In genomic region chr2:64327510-64328414, GRCh38 we compare ENCODE assay signal across 1 cellular context.
A peak's percentile ranks its signal among the peaks of the same experiment; 100 is the strongest.
TF ChIP-seq lines count a peak whose summit lies in the region.

No MANE protein-coding gene starts in this region.

TF ChIP-seq in GM12878, 131 proteins besides CTCF, POLR2A, EP300 and RAD21 (continued from another document):
- no peak for TF ChIP-seq SMAD5 (IDR thresholded peaks at IDR 0.05; ENCODE audit: low read depth)
- peak; percentile 78 for TF ChIP-seq SMARCA5 (IDR thresholded peaks at IDR 0.05)
- no peak for TF ChIP-seq CREB1 (IDR thresholded peaks at IDR 0.05; ENCODE audit: low read depth)
- TF ChIP-seq JUND (IDR thresholded peaks at IDR 0.05; ENCODE audit: low read depth, low read length): no peak
- no peak for TF ChIP-seq SUZ12 (IDR thresholded peaks at IDR 0.05; ENCODE audit: unreplicated experiment)
- TF ChIP-seq, protein P1, sequence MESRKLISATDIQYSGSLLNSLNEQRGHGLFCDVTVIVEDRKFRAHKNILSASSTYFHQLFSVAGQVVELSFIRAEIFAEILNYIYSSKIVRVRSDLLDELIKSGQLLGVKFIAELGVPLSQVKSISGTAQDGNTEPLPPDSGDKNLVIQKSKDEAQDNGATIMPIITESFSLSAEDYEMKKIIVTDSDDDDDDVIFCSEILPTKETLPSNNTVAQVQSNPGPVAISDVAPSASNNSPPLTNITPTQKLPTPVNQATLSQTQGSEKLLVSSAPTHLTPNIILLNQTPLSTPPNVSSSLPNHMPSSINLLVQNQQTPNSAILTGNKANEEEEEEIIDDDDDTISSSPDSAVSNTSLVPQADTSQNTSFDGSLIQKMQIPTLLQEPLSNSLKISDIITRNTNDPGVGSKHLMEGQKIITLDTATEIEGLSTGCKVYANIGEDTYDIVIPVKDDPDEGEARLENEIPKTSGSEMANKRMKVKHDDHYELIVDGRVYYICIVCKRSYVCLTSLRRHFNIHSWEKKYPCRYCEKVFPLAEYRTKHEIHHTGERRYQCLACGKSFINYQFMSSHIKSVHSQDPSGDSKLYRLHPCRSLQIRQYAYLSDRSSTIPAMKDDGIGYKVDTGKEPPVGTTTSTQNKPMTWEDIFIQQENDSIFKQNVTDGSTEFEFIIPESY (IDR thresholded peaks at IDR 0.05): peak; percentile 74
- no peak for TF ChIP-seq YBX1 (IDR thresholded peaks at IDR 0.05)
- 0 out of 2 replicates have a peak, but pooled peaks have one; percentile 14 for TF ChIP-seq RB1 (IDR thresholded peaks at IDR 0.05; ENCODE audit: borderline replicate concordance)
- TF ChIP-seq SMC3 (IDR thresholded peaks at IDR 0.05; ENCODE audit: borderline replicate concordance, low read length): peak; percentile 66; the same call in 1 of the 2 replicates
- TF ChIP-seq, protein P2, sequence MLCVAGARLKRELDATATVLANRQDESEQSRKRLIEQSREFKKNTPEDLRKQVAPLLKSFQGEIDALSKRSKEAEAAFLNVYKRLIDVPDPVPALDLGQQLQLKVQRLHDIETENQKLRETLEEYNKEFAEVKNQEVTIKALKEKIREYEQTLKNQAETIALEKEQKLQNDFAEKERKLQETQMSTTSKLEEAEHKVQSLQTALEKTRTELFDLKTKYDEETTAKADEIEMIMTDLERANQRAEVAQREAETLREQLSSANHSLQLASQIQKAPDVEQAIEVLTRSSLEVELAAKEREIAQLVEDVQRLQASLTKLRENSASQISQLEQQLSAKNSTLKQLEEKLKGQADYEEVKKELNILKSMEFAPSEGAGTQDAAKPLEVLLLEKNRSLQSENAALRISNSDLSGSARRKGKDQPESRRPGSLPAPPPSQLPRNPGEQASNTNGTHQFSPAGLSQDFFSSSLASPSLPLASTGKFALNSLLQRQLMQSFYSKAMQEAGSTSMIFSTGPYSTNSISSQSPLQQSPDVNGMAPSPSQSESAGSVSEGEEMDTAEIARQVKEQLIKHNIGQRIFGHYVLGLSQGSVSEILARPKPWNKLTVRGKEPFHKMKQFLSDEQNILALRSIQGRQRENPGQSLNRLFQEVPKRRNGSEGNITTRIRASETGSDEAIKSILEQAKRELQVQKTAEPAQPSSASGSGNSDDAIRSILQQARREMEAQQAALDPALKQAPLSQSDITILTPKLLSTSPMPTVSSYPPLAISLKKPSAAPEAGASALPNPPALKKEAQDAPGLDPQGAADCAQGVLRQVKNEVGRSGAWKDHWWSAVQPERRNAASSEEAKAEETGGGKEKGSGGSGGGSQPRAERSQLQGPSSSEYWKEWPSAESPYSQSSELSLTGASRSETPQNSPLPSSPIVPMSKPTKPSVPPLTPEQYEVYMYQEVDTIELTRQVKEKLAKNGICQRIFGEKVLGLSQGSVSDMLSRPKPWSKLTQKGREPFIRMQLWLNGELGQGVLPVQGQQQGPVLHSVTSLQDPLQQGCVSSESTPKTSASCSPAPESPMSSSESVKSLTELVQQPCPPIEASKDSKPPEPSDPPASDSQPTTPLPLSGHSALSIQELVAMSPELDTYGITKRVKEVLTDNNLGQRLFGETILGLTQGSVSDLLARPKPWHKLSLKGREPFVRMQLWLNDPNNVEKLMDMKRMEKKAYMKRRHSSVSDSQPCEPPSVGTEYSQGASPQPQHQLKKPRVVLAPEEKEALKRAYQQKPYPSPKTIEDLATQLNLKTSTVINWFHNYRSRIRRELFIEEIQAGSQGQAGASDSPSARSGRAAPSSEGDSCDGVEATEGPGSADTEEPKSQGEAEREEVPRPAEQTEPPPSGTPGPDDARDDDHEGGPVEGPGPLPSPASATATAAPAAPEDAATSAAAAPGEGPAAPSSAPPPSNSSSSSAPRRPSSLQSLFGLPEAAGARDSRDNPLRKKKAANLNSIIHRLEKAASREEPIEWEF (IDR thresholded peaks at IDR 0.05; ENCODE audit: insufficient replicate concordance, low read depth, low read length): no peak
- TF ChIP-seq FOXM1 (IDR thresholded peaks at IDR 0.05; ENCODE audit: low read depth, low read length): no peak
- TF ChIP-seq, protein P3, sequence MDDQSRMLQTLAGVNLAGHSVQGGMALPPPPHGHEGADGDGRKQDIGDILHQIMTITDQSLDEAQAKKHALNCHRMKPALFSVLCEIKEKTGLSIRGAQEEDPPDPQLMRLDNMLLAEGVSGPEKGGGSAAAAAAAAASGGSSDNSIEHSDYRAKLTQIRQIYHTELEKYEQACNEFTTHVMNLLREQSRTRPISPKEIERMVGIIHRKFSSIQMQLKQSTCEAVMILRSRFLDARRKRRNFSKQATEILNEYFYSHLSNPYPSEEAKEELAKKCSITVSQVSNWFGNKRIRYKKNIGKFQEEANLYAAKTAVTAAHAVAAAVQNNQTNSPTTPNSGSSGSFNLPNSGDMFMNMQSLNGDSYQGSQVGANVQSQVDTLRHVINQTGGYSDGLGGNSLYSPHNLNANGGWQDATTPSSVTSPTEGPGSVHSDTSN (IDR thresholded peaks at IDR 0.05; ENCODE audit: insufficient replicate concordance, low read depth, low read length): no peak
- TF ChIP-seq, protein P4, sequence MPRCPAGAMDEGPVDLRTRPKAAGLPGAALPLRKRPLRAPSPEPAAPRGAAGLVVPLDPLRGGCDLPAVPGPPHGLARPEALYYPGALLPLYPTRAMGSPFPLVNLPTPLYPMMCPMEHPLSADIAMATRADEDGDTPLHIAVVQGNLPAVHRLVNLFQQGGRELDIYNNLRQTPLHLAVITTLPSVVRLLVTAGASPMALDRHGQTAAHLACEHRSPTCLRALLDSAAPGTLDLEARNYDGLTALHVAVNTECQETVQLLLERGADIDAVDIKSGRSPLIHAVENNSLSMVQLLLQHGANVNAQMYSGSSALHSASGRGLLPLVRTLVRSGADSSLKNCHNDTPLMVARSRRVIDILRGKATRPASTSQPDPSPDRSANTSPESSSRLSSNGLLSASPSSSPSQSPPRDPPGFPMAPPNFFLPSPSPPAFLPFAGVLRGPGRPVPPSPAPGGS (IDR thresholded peaks at IDR 0.05; ENCODE audit: borderline replicate concordance, insufficient read depth, low read depth, low read length, poor library complexity, severe bottlenecking): peak; percentile 16
- 0 out of 2 replicates have a peak, but pooled peaks have one; percentile 44 for TF ChIP-seq LARP7 (IDR thresholded peaks at IDR 0.05)
- no peak for TF ChIP-seq IRF5 (IDR thresholded peaks at IDR 0.05; ENCODE audit: borderline replicate concordance)
- TF ChIP-seq HSF1 (IDR thresholded peaks at IDR 0.05; ENCODE audit: low read depth, low read length): no peak
- peak; percentile 20; the same call in 1 of the 2 replicates for TF ChIP-seq EED (IDR thresholded peaks at IDR 0.05; ENCODE audit: low read depth)
- TF ChIP-seq STAT3 (IDR thresholded peaks at IDR 0.05; ENCODE audit: low read depth, low read length): no peak
- no peak for TF ChIP-seq NFXL1 (IDR thresholded peaks at IDR 0.05; ENCODE audit: borderline replicate concordance)
- TF ChIP-seq, protein P5, sequence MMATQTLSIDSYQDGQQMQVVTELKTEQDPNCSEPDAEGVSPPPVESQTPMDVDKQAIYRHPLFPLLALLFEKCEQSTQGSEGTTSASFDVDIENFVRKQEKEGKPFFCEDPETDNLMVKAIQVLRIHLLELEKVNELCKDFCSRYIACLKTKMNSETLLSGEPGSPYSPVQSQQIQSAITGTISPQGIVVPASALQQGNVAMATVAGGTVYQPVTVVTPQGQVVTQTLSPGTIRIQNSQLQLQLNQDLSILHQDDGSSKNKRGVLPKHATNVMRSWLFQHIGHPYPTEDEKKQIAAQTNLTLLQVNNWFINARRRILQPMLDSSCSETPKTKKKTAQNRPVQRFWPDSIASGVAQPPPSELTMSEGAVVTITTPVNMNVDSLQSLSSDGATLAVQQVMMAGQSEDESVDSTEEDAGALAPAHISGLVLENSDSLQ (IDR thresholded peaks at IDR 0.05): no peak
- TF ChIP-seq ZNF384 (IDR thresholded peaks at IDR 0.05; ENCODE audit: borderline replicate concordance, low read depth, low read length): no peak
- no peak for TF ChIP-seq POLR2AphosphoS2 (IDR thresholded peaks at IDR 0.05; ENCODE audit: low read depth, low read length)
- TF ChIP-seq NBN (IDR thresholded peaks at IDR 0.05): no peak
- no peak for TF ChIP-seq SPI1 (IDR thresholded peaks at IDR 0.05; ENCODE audit: borderline replicate concordance, insufficient read depth, low read depth, low read length)
- peak; percentile 34; the same call in 1 of the 2 replicates for TF ChIP-seq DPF2 (IDR thresholded peaks at IDR 0.05)
- no peak for TF ChIP-seq BMI1 (IDR thresholded peaks at IDR 0.05; ENCODE audit: borderline replicate concordance)
- no peak for TF ChIP-seq NR2F1 (conservative IDR thresholded peaks at IDR 0.05)
- no peak for TF ChIP-seq SIX5 (IDR thresholded peaks at IDR 0.05; ENCODE audit: low read depth, low read length, severe bottlenecking)
- TF ChIP-seq KDM1A (IDR thresholded peaks at IDR 0.05; ENCODE audit: borderline replicate concordance): no peak
- no peak for TF ChIP-seq E4F1 (IDR thresholded peaks at IDR 0.05; ENCODE audit: borderline replicate concordance, partially characterized antibody)
- TF ChIP-seq TARDBP (IDR thresholded peaks at IDR 0.05; ENCODE audit: borderline replicate concordance): no peak
- TF ChIP-seq ZBTB40 (IDR thresholded peaks at IDR 0.05; ENCODE audit: borderline replicate concordance): no peak
- no peak for TF ChIP-seq BRCA1 (IDR thresholded peaks at IDR 0.05; ENCODE audit: low read depth, low read length)
- no peak for TF ChIP-seq MTA2 (IDR thresholded peaks at IDR 0.05; ENCODE audit: low read depth)
- TF ChIP-seq, protein P6, sequence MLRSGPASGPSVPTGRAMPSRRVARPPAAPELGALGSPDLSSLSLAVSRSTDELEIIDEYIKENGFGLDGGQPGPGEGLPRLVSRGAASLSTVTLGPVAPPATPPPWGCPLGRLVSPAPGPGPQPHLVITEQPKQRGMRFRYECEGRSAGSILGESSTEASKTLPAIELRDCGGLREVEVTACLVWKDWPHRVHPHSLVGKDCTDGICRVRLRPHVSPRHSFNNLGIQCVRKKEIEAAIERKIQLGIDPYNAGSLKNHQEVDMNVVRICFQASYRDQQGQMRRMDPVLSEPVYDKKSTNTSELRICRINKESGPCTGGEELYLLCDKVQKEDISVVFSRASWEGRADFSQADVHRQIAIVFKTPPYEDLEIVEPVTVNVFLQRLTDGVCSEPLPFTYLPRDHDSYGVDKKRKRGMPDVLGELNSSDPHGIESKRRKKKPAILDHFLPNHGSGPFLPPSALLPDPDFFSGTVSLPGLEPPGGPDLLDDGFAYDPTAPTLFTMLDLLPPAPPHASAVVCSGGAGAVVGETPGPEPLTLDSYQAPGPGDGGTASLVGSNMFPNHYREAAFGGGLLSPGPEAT (IDR thresholded peaks at IDR 0.05; ENCODE audit: low read depth): no peak
- no peak for TF ChIP-seq PAX5 (IDR thresholded peaks at IDR 0.05; ENCODE audit: borderline replicate concordance, low read depth, low read length)
